ENCODE assay signal across 27 cellular contexts in the genomic region with DNA sequence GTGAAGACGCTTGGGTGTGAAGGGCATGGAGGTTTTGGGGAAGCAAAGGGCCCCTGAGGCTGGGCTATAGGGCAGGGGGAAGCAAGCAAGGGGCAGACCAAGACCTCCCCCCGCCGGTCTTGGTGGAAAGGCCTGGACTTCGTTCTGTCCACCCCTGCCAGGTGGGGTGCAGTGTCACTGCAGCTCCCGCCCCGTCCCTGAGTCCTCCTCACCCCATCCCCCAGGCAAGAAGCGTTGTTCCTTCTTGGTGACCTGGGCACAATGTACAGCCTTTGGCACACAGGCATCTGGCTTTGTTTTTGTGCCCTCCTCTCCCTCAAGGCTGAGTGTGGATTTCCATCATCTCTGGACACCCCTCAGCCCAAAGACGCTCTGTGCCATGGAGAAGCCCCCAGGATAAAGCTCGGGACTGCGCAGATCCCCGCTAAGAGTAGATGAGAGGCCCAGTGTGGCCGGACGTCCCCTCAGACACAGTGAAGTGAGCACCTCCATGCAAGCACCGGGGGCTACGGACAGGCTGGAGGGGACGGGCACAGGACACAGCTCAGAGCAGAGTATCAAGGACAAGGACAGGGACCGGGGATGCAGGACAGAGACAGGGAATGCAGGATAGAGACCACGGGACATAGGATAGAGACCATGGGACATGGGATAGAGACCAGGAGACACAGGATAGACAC.
"Had no signal": no experiment of that assay in that cellular context is flagged by ENCODE, and none has a peak within 500 bp of the region (broad histone marks: within the 10 kb centered on the region; RNA-seq: fewer than 3 reads in every experiment).

No MANE protein-coding gene starts in this region.

- H3K4me1 Mint-ChIP-seq: naive thymus-derived CD4-positive, alpha-beta T cell; natural killer cell; stimulated activated effector memory CD8-positive, alpha-beta T cell treated with anti-CD3 and anti-CD28 coated beads, Interleukin-12 subunit alpha, Interleukin-12 subunit beta, amount 100 ng/mL, for 72 hours; stimulated activated naive B cell treated with anti-CD40 and anti-IgM and Interleukin-4, amounts not matched to agents 10 μg/mL and 1 μg/mL and 100 μg/mL, for 72 hours had no signal

- H3K4me3 Mint-ChIP-seq: naive thymus-derived CD4-positive, alpha-beta T cell; natural killer cell; nephron; stimulated activated effector memory CD8-positive, alpha-beta T cell treated with anti-CD3 and anti-CD28 coated beads, Interleukin-12 subunit alpha, Interleukin-12 subunit beta, amount 100 ng/mL, for 72 hours; stimulated activated naive B cell treated with anti-CD40 and anti-IgM and Interleukin-4, amounts not matched to agents 10 μg/mL and 1 μg/mL and 100 μg/mL, for 72 hours; stimulated activated naive CD8-positive, alpha-beta T cell treated with anti-CD3 and anti-CD28 coated beads, Interleukin-15, Interleukin-2, amounts not matched to agents 100 ng/mL and 50 ng/mL, for 24 hours had no signal

- H3K9ac ChIP-seq: parathyroid adenoma had no signal

- H3K79me2 ChIP-seq: parathyroid adenoma had no signal

- H3K36me3 ChIP-seq: ovary, right lobe of liver, sigmoid colon, stomach, thoracic aorta, thyroid gland, tibial nerve, upper lobe of left lung, vagina had no signal

- H3K27ac ChIP-seq: ovary, parathyroid adenoma, psoas muscle, right lobe of liver, sigmoid colon, stomach, thoracic aorta, thyroid gland, tibial nerve, upper lobe of left lung, vagina had no signal

- H3K9me3 ChIP-seq: ovary, psoas muscle, right lobe of liver, sigmoid colon, thyroid gland, upper lobe of left lung, vagina had no signal

- H3K27ac Mint-ChIP-seq: natural killer cell; progenitor cell of endocrine pancreas; stimulated activated effector memory CD8-positive, alpha-beta T cell treated with anti-CD3 and anti-CD28 coated beads, Interleukin-12 subunit alpha, Interleukin-12 subunit beta, amount 100 ng/mL, for 72 hours; stimulated activated naive B cell treated with anti-CD40 and anti-IgM and Interleukin-4, amounts not matched to agents 10 μg/mL and 1 μg/mL and 100 μg/mL, for 72 hours; stimulated activated naive CD8-positive, alpha-beta T cell treated with anti-CD3 and anti-CD28 coated beads, Interleukin-15, Interleukin-2, amounts not matched to agents 100 ng/mL and 50 ng/mL, for 24 hours had no signal

- DNase-seq: natural killer cell; occipital lobe; ovary; sigmoid colon; small intestine; stimulated activated CD4-positive, alpha-beta T cell treated with anti-CD3 and anti-CD28 coated beads, Interleukin-15, amount 100 ng/mL, for 24 hours; stimulated activated CD4-positive, alpha-beta T cell treated with anti-CD3 and anti-CD28 coated beads, Interleukin-2, amount 100 ng/mL, for 24 hours; stimulated activated CD4-positive, alpha-beta T cell treated with anti-CD3 and anti-CD28 coated beads, Interleukin-2, amount 100 ng/mL, for 48 hours; stimulated activated CD4-positive, alpha-beta T cell treated with anti-CD3 and anti-CD28 coated beads, Interleukin-4, amount 100 ng/mL, for 24 hours; stimulated activated naive B cell treated with anti-CD40 and anti-IgM and Interleukin-4, amounts not matched to agents 10 μg/mL and 1 μg/mL and 100 μg/mL, for 72 hours; stimulated activated naive CD4-positive, alpha-beta T cell treated with Interleukin-2 at 50 U/mL for 16 hours; stomach; thyroid gland; trophoblast cell had no signal

- ATAC-seq: naive thymus-derived CD4-positive, alpha-beta T cell; natural killer cell; psoas muscle; right cardiac atrium; right lobe of liver; stimulated activated effector memory CD8-positive, alpha-beta T cell treated with anti-CD3 and anti-CD28 coated beads, Interleukin-12 subunit alpha, Interleukin-12 subunit beta, amount 100 ng/mL, for 72 hours; stimulated activated naive B cell treated with anti-CD40 and anti-IgM and Interleukin-4, amounts not matched to agents 10 μg/mL and 1 μg/mL and 100 μg/mL, for 72 hours had no signal

- H2AFZ ChIP-seq: parathyroid adenoma had no signal

- H3K36me3 Mint-ChIP-seq: naive thymus-derived CD4-positive, alpha-beta T cell; natural killer cell; stimulated activated effector memory CD8-positive, alpha-beta T cell treated with anti-CD3 and anti-CD28 coated beads, Interleukin-12 subunit alpha, Interleukin-12 subunit beta, amount 100 ng/mL, for 72 hours; stimulated activated naive B cell treated with anti-CD40 and anti-IgM and Interleukin-4, amounts not matched to agents 10 μg/mL and 1 μg/mL and 100 μg/mL, for 72 hours had no signal

- H3K27me3 Mint-ChIP-seq: progenitor cell of endocrine pancreas; stimulated activated naive CD8-positive, alpha-beta T cell treated with anti-CD3 and anti-CD28 coated beads, Interleukin-15, Interleukin-2, amounts not matched to agents 100 ng/mL and 50 ng/mL, for 24 hours had no signal

- H3K27me3 ChIP-seq: ovary, right lobe of liver, thyroid gland, upper lobe of left lung, vagina had no signal

- H3K4me1 ChIP-seq: parathyroid adenoma, psoas muscle, right lobe of liver, sigmoid colon, stomach, thyroid gland, upper lobe of left lung, vagina had no signal

- H3K9me3 Mint-ChIP-seq: naive thymus-derived CD4-positive, alpha-beta T cell; natural killer cell; stimulated activated effector memory CD8-positive, alpha-beta T cell treated with anti-CD3 and anti-CD28 coated beads, Interleukin-12 subunit alpha, Interleukin-12 subunit beta, amount 100 ng/mL, for 72 hours; stimulated activated naive B cell treated with anti-CD40 and anti-IgM and Interleukin-4, amounts not matched to agents 10 μg/mL and 1 μg/mL and 100 μg/mL, for 72 hours; stimulated activated naive CD8-positive, alpha-beta T cell treated with anti-CD3 and anti-CD28 coated beads, Interleukin-15, Interleukin-2, amounts not matched to agents 100 ng/mL and 50 ng/mL, for 24 hours had no signal

- H3K4me3 ChIP-seq: ovary, psoas muscle, right lobe of liver, sigmoid colon, stomach, thoracic aorta, thyroid gland, tibial nerve, upper lobe of left lung, vagina had no signal
